ENCODE assay signal across 19 cellular contexts in genomic region chr1:32714277-32714676, GRCh38. TPM values are rescaled to one million over a fixed set of nuclear protein-coding genes. Genes with fewer than 3 reads are reported as not detected.
A peak's percentile ranks its signal among the peaks of the same experiment; 100 is the strongest.
DNase-seq lines count a peak whose midpoint lies in the region; ATAC-seq and TF ChIP-seq lines count a peak whose summit lies in the region.
"Had no signal": no experiment of that assay in that cellular context is flagged by ENCODE, and none has a peak within 500 bp of the region (broad histone marks: within the 10 kb centered on the region; RNA-seq: fewer than 3 reads in every experiment).

No MANE protein-coding gene starts in this region.

- no peak for TF ChIP-seq EP300 in stomach (IDR thresholded peaks at IDR 0.05)

- 61% methylated on average over 4 of the region's 4 CpGs for WGBS in liver
- WGBS in stomach, 5 donors: 54 to 59% (median 55%) methylated on average over 4 of the region's 4 CpGs

- H3K36me3 ChIP-seq in liver (ENCODE audit: control insufficient read depth in 4 of 4, insufficient read depth in 3 of 4, low read depth in 1 of 4, low read length in 3 of 4): no peaks in the 10 kb centered on the region
- H3K36me3 ChIP-seq in stomach: no peaks in the 10 kb centered on the region

- DNase-seq in RWPE1 (ENCODE audit: low spot score): no peak
- peak; percentile 65 for DNase-seq in epithelial cell of proximal tubule (ENCODE audit: low read depth)
- DNase-seq in stomach: peak; percentile 46
- no peak for DNase-seq in Right ventricle myocardium superior
- no peak for DNase-seq in NCI-H1105 treated with DMSO at 0.1 percent for 48 hours (lab: John Stamatoyannopoulos, UW)
- DNase-seq in foreskin keratinocyte: no peak
- DNase-seq: CD4-positive, CD25-positive, alpha-beta regulatory T cell; COR-L47; DMS 273 treated with DMSO at 0.1 percent for 48 hours; GOT3; Karpas-422; NCI-H1417; NCI-H187; NCI-H446; NCI-H526 had no signal

- H3K27ac ChIP-seq in RWPE1: peak overlapping the region; percentile 12; the same call in 1 of the 2 replicates
- no peak overlapping the region for H3K27ac ChIP-seq in liver (ENCODE audit: low read depth in 1 of 2, low read length in 2 of 2)
- H3K27ac ChIP-seq in stomach: peak overlapping the region in 3 of 5 donors; percentile 29 to 61 (median 58)
- no peak overlapping the region for H3K27ac ChIP-seq in foreskin keratinocyte

- peaks cover 2 to 13% (median 4%) of the 10 kb centered on the region in 4 donors for H3K4me1 ChIP-seq in liver (ENCODE audit: control insufficient read depth in 4 of 4, insufficient read depth in 4 of 4, low read length in 3 of 4)
- peaks cover 15 to 33% (median 22%) of the 10 kb centered on the region in 4 donors for H3K4me1 ChIP-seq in stomach
- peaks cover 5% of the 10 kb centered on the region for H3K4me1 ChIP-seq in foreskin keratinocyte

- ATAC-seq in HG03378 (IDR thresholded peaks at IDR 0.05; ENCODE audit: unreplicated experiment) (no peak), Right ventricle myocardium superior (ENCODE audit: poor library complexity) (no peak), foreskin keratinocyte (no peak)
- ATAC-seq: HCT116, Right ventricle myocardium inferior had no signal

- TF ChIP-seq RAD21 in liver (IDR thresholded peaks at IDR 0.05): no peak

- CTCF ChIA-PET in RWPE1 (lab: Yijun Ruan, JAX): interaction anchor here (0.7 kb wide), 1 partner anchor 381 kb away, joined by 3 read pairs; no protein-coding TSS in a partner anchor

- H3K27me3 ChIP-seq in liver (ENCODE audit: control insufficient read depth in 4 of 4, insufficient read depth in 4 of 4, low read length in 3 of 4) (no peaks in the 10 kb centered on the region), stomach (no peaks in the 10 kb centered on the region), foreskin keratinocyte (no peaks in the 10 kb centered on the region)

- intact Hi-C loops in stomach (cut with DNase I; ENCODE audit: low total_unique reads): loop anchor here (5.0 kb wide), 1 partner anchor 58 kb away; no protein-coding TSS in a partner anchor
- intact Hi-C loops in Right ventricle myocardium superior (cut with DNase I): no loop called here

- TF ChIP-seq CTCF in RWPE1 (conservative IDR thresholded peaks at IDR 0.05; ENCODE audit: low read depth) (no peak), epithelial cell of proximal tubule (conservative IDR thresholded peaks at IDR 0.05; ENCODE audit: low read depth, low read length) (no peak), liver (IDR thresholded peaks at IDR 0.05; ENCODE audit: low read depth, low read length, missing input control) (no peak), stomach (IDR thresholded peaks at IDR 0.05) (no peak), foreskin keratinocyte (conservative IDR thresholded peaks at IDR 0.05) (no peak)

- POLR2A ChIA-PET in RWPE1 (lab: Yijun Ruan, JAX; ENCODE audit: low non-redundant PET): no interaction called here

- no peaks in the 10 kb centered on the region for H3K9me3 ChIP-seq in liver (ENCODE audit: control insufficient read depth in 4 of 4, low read length in 3 of 4)
- no peaks in the 10 kb centered on the region for H3K9me3 ChIP-seq in stomach

- no peak for TF ChIP-seq POLR2A in stomach (IDR thresholded peaks at IDR 0.05)

- no peak overlapping the region for H3K9ac ChIP-seq in liver (ENCODE audit: low read depth in 1 of 2, low read length in 2 of 2)

- H3K4me3 ChIP-seq in epithelial cell of proximal tubule (ENCODE audit: low read depth, low read length) (no peak overlapping the region), liver (ENCODE audit: low read depth in 1 of 3, low read length in 3 of 3) (no peak overlapping the region), stomach (no peak overlapping the region)

TF ChIP-seq in liver, 16 proteins besides CTCF, POLR2A, EP300 and RAD21:
- TF ChIP-seq FOXA2 (IDR thresholded peaks at IDR 0.05) (peak; percentile 63), HNF4A (conservative IDR thresholded peaks at IDR 0.05) (peak; percentile 14 to 36), EGR1 (IDR thresholded peaks at IDR 0.05; ENCODE audit: low read depth in 2 of 2) (no peak)
TF ChIP-seq in liver: peak in this region for 2.

RNA-seq across cellular contexts. Expression of gene SYNC, which starts 11.7 kb away (rescaled TPM):
- total RNA-seq in epithelial cell of proximal tubule: 6.6 and 10.3 TPM in 2 replicates
- 1 to 10 TPM in 1 of 2 donors, under 1 TPM in 1; 0.23 to 1.5 TPM for total RNA-seq in liver
- under 1 TPM; 0.28 to 0.33 TPM for polyA plus RNA-seq in liver
- 10 to 100 TPM; 12.3 to 38.5 (median 22.8) TPM for total RNA-seq in stomach
- 10 to 100 TPM in 1 of 3 donors, 1 to 10 TPM in 2; 5.5 to 11.6 (median 6.0) TPM for polyA plus RNA-seq in stomach
- 22.1 TPM for total RNA-seq in Right ventricle myocardium superior
- 4.5 and 6.6 TPM in 2 replicates for total RNA-seq in foreskin keratinocyte
- polyA plus RNA-seq in foreskin keratinocyte: 1.6 and 2.2 TPM in 2 replicates
- total RNA-seq: CD4-positive, CD25-positive, alpha-beta regulatory T cell had no signal
- polyA plus RNA-seq: CD4-positive, CD25-positive, alpha-beta regulatory T cell had no signal

Comparison
In these comparisons a context has a peak if more than half of its experiments do, and no peak if none do; other contexts are left out.
1. DNase-seq: peak in epithelial cell of proximal tubule (single experiment) and stomach (single experiment); none in RWPE1 (single experiment), Right ventricle myocardium superior (single experiment), NCI-H1105 treated with DMSO at 0.1 percent for 48 hours (single experiment) and foreskin keratinocyte (0 of 2).
2. H3K27ac ChIP-seq: peak in RWPE1 (single experiment) and stomach (3 of 5); none in liver (0 of 2) and foreskin keratinocyte (single experiment).